Comparison of ENCODE assay signal across 18 cellular contexts in the genomic region with DNA sequence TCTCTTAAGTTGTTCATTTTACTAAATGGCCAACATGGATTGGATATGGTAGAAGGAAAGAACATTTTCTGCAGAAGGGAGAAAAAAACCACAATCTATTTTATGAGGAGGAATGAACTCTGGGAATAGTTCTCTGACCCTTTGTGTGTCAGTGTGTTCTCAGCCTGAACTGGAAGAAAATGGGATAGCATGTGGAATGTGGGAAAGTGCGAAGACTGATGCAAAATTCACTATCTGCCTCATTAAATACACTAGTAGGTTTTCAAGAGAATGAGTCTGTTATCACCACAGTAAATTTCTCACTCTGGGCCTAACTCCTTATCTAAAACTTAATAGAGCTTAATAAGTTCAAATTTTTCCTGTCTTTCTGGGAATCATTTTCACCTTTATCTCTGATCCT. TPM values are rescaled to one million over a fixed set of nuclear protein-coding genes. Genes with fewer than 3 reads are reported as not detected.
DNase-seq lines count a peak whose midpoint lies in the region; ATAC-seq, FAIRE-seq and TF ChIP-seq lines count a peak whose summit lies in the region.
"Had no signal": no experiment of that assay in that cellular context is flagged by ENCODE, and none has a peak within 500 bp of the region (broad histone marks: within the 10 kb centered on the region; RNA-seq: fewer than 3 reads in every experiment).

No MANE protein-coding gene starts in this region.

- H3K4me3 ChIP-seq in liver (ENCODE audit: low read depth in 1 of 3, low read length in 3 of 3) (no peak overlapping the region), HepG2 (replicated peaks in 1 of 3; ENCODE audit: insufficient read depth in 1 of 3, low read depth in 2 of 3, low read length in 3 of 3) (no peak overlapping the region), neutrophil (ENCODE audit: low read depth in 1 of 2, low read length in 1 of 2) (peak overlapping the region; percentile 23 to 44), uterus (no peak overlapping the region)
- H3K4me3 ChIP-seq: tibial nerve had no signal

- H3K4me1 ChIP-seq in liver (ENCODE audit: control insufficient read depth in 4 of 4, insufficient read depth in 4 of 4, low read length in 3 of 4) (peaks cover 2 to 14% (median 6%) of the 10 kb centered on the region in 4 donors), HepG2 (ENCODE audit: insufficient read depth, low read length) (peaks cover 43% of the 10 kb centered on the region), neutrophil (ENCODE audit: control insufficient read depth in 1 of 2, insufficient read depth in 1 of 2, low read depth in 1 of 2, low read length in 1 of 2) (peaks cover 60 to 78% of the 10 kb centered on the region in 2 experiments), uterus (peaks cover 8 to 17% of the 10 kb centered on the region in 2 donors)

- no peaks in the 10 kb centered on the region for H3K9me3 ChIP-seq in liver (ENCODE audit: control insufficient read depth in 4 of 4, low read length in 3 of 4)
- H3K9me3 ChIP-seq in HepG2 (ENCODE audit: low read length) = no peaks in the 10 kb centered on the region
- no peaks in the 10 kb centered on the region for H3K9me3 ChIP-seq in neutrophil
- no peaks in the 10 kb centered on the region for H3K9me3 ChIP-seq in uterus
- H3K9me3 ChIP-seq: tibial nerve had no signal

- in situ Hi-C loops in HepG2 (cut with HindIII; ENCODE audit: extremely low pct_ligation_motif_present, low pct_unique_long_range_greater_than_20kb) = no loop called here

- DNase-seq in HepG2 (ENCODE audit: low spot score) (no peak), epithelial cell of prostate (ENCODE audit: low read depth, low spot score) (no peak), uterus (no peak), substantia nigra (lab: John Stamatoyannopoulos, UW) (no peak), NCI-H748 treated with DMSO at 0.1 percent for 48 hours (lab: John Stamatoyannopoulos, UW) (no peak)
- DNase-seq: ACHN; activated CD4-positive, alpha-beta T cell treated with anti-CD3 and anti-CD28 coated beads, Interleukin-2, amount 10 ng/mL, durations not matched to agents 24 days and 14 days; activated naive CD4-positive, alpha-beta T cell treated with anti-CD3 and anti-CD28 coated beads for 36 hours; CD4-positive, alpha-beta T cell; NCI-H2029 treated with DMSO at 0.1 percent for 48 hours; NCI-H446 treated with DMSO at 0.1 percent for 48 hours had no signal

- H3K27me3 ChIP-seq in liver (ENCODE audit: control insufficient read depth in 4 of 4, insufficient read depth in 4 of 4, low read length in 3 of 4) = no peaks in the 10 kb centered on the region
- no peaks in the 10 kb centered on the region for H3K27me3 ChIP-seq in HepG2 (ENCODE audit: control insufficient read depth in 1 of 2, insufficient read depth in 2 of 2, low read length in 2 of 2)
- no peaks in the 10 kb centered on the region for H3K27me3 ChIP-seq in neutrophil
- no peaks in the 10 kb centered on the region for H3K27me3 ChIP-seq in uterus
- H3K27me3 ChIP-seq: tibial nerve had no signal

- H4K20me1 ChIP-seq in HepG2 (ENCODE audit: insufficient read depth, low read length) = no peaks in the 10 kb centered on the region

- CTCF ChIA-PET in HepG2 (lab: Yijun Ruan, JAX; ENCODE audit: low intra/inter-chr PET ratio, low total read pairs) = no interaction called here

- H3K79me2 ChIP-seq in HepG2 (ENCODE audit: insufficient read depth, low read length) = peaks cover 20% of the 10 kb centered on the region

- FAIRE-seq in HepG2 (lab: Jason Lieb, UNC) = no peak
- FAIRE-seq: colon, endothelial cell of umbilical vein had no signal

- H3K4me2 ChIP-seq in HepG2 (ENCODE audit: low read depth, low read length) = no peak overlapping the region

- ATAC-seq in HepG2 (no peak), HG02885 (IDR thresholded peaks at IDR 0.05; ENCODE audit: poor library complexity, unreplicated experiment) (no peak)
- ATAC-seq: left lobe of liver had no signal

- TF ChIP-seq POLR2A in HepG2 (IDR thresholded peaks at IDR 0.05; ENCODE audit: insufficient read depth in 1 of 2, low read depth in 2 of 2, low read length in 2 of 2) (no peak), uterus (IDR thresholded peaks at IDR 0.05) (no peak)

- H3K36me3 ChIP-seq in liver (ENCODE audit: control insufficient read depth in 4 of 4, insufficient read depth in 3 of 4, low read depth in 1 of 4, low read length in 3 of 4) = peaks cover 0 to 2% (median 0%) of the 10 kb centered on the region in 4 donors
- H3K36me3 ChIP-seq in HepG2 (replicated peaks in 1 of 2; ENCODE audit: control insufficient read depth in 1 of 2, insufficient read depth in 2 of 2, low read length in 2 of 2) = peaks cover 0 to 5% of the 10 kb centered on the region in 2 experiments; a peak in 1 of 5 replicates
- no peaks in the 10 kb centered on the region for H3K36me3 ChIP-seq in neutrophil
- no peaks in the 10 kb centered on the region for H3K36me3 ChIP-seq in uterus
- H3K36me3 ChIP-seq: tibial nerve had no signal

- H2AFZ ChIP-seq in HepG2 (ENCODE audit: low read length) = no peak overlapping the region

- WGBS in liver = 36% methylated on average over 1 of the region's 1 CpG
- 96% methylated on average over 1 of the region's 1 CpG for WGBS in HepG2 (ENCODE audit: low lambda C conversion rate)

- no peak for TF ChIP-seq RAD21 in liver (IDR thresholded peaks at IDR 0.05)
- TF ChIP-seq RAD21 in HepG2 (CRISPR knock-in tag; IDR thresholded peaks at IDR 0.05) = no peak

- TF ChIP-seq EP300 in HepG2 (IDR thresholded peaks at IDR 0.05; ENCODE audit: low read depth in 2 of 2, low read length in 2 of 2) = no peak
- TF ChIP-seq EP300 in HepG2 (CRISPR knock-in tag; IDR thresholded peaks at IDR 0.05; ENCODE audit: borderline replicate concordance) = no peak

- TF ChIP-seq CTCF in liver (IDR thresholded peaks at IDR 0.05; ENCODE audit: low read depth, low read length, missing input control) (no peak), HepG2 (CRISPR knock-in tag; IDR thresholded peaks at IDR 0.05) (no peak), neutrophil (IDR thresholded peaks at IDR 0.05) (no peak), uterus (IDR thresholded peaks at IDR 0.05) (no peak)

- H3K27ac ChIP-seq in liver (ENCODE audit: low read depth in 1 of 2, low read length in 2 of 2) (peak overlapping the region in 1 of 2 donors; percentile 33), HepG2 (ENCODE audit: extremely low read length, insufficient read depth, low read length) (no peak overlapping the region), epithelial cell of prostate (peak overlapping the region; percentile 69), neutrophil (peak overlapping the region; percentile 94), uterus (peak overlapping the region; percentile 73 to 96), substantia nigra (ENCODE audit: low read depth, low read length, poor library complexity, severe bottlenecking) (no peak overlapping the region)

- H3K9ac ChIP-seq in liver (ENCODE audit: low read depth in 1 of 2, low read length in 2 of 2) = no peak overlapping the region
- no peak overlapping the region for H3K9ac ChIP-seq in HepG2 (ENCODE audit: insufficient read depth, low read depth, low read length)

- no TSS peak for BruUV-seq in HepG2 (replicated peaks; lab: Mats Ljungman, UMichigan)

- POLR2A ChIA-PET in HepG2 (lab: Yijun Ruan, JAX) = no interaction called here

- intact Hi-C loops in HepG2 (cut with micrococcal nuclease; ENCODE audit: unreplicated experiment) = no loop called here
- intact Hi-C loops in uterus (cut with DNase I; ENCODE audit: low total_unique reads) = no loop called here

RNA-seq across cellular contexts. Expression of a gene that starts 22.7 kb away (rescaled TPM):
- total RNA-seq in liver (100 to 1,000 TPM in 1 of 2 donors, 10 to 100 TPM in 1; 47.0 to 187 TPM), HepG2 (2016; rRNA removed; fragmentation: Illumina TruSeq; extraction: Trizol) (11.6 and 23.1 TPM in 2 replicates), uterus (10 to 100 TPM; 41.8 to 94.0 (median 69.6) TPM)
- polyA plus RNA-seq in liver (10 to 100 TPM; 24.2 to 50.1 TPM), HepG2 (2011; rRNA removed) (28.6 and 35.6 TPM in 2 replicates)
- 3.4 and 5.7 TPM in 2 replicates for total RNA-seq in HepG2 (2016; cell fraction: cytosol; rRNA removed; fragmentation: Illumina TruSeq; extraction: Trizol; ENCODE audit: low read depth)
- 12.0 and 21.2 TPM in 2 replicates for total RNA-seq in HepG2 (2016; cell fraction: insoluble cytoplasmic fraction; rRNA removed; fragmentation: Illumina TruSeq; extraction: Trizol)
- 3.1 and 3.8 TPM in 2 replicates for total RNA-seq in HepG2 (2016; cell fraction: membrane; rRNA removed; fragmentation: Illumina TruSeq; extraction: Trizol)
- 34.4 and 38.7 TPM in 2 replicates for total RNA-seq in HepG2 (2016; cell fraction: nucleus; rRNA removed; fragmentation: Illumina TruSeq; extraction: Trizol)
- polyA plus RNA-seq in HepG2 (2011; cell fraction: cytosol; rRNA removed) = 8.2 and 21.3 TPM in 2 replicates
- polyA plus RNA-seq in HepG2 (2011; cell fraction: nucleus; rRNA removed) = 37.8 and 49.4 TPM in 2 replicates
- polyA plus RNA-seq in HepG2 (2012) = 22.3 and 27.3 TPM in 2 replicates
- 0.44 and 0.49 TPM in 2 replicates for polyA plus RNA-seq in HepG2 (2016; cell fraction: cytosol; fragmentation: Illumina TruSeq; extraction: Trizol; ENCODE audit: low read depth)
- 3.9 and 4.0 TPM in 2 replicates for polyA plus RNA-seq in HepG2 (2016; cell fraction: insoluble cytoplasmic fraction; fragmentation: Illumina TruSeq; extraction: Trizol; ENCODE audit: low read depth)
- polyA plus RNA-seq in HepG2 (2016; cell fraction: membrane; fragmentation: Illumina TruSeq; extraction: Trizol; ENCODE audit: low read depth) = 0.74 and 0.87 TPM in 2 replicates
- 16.4 and 19.4 TPM in 2 replicates for polyA plus RNA-seq in HepG2 (2016; cell fraction: nucleus; fragmentation: Illumina TruSeq; extraction: Trizol; ENCODE audit: insufficient read depth, low read depth)
- polyA minus RNA-seq in HepG2 (2011; rRNA and poly(A)+ RNA removed; ENCODE audit: low replicate concordance) = 58.0 and 60.0 TPM in 2 replicates
- 32.8 and 74.9 TPM in 2 replicates for polyA minus RNA-seq in HepG2 (2011; cell fraction: cytosol; rRNA and poly(A)+ RNA removed)
- 121 and 200 TPM in 2 replicates for polyA minus RNA-seq in HepG2 (2011; cell fraction: nucleus; rRNA and poly(A)+ RNA removed)

RNA-seq across cellular contexts. Expression of a gene that starts 22.7 kb away (rescaled TPM):
- 10 to 100 TPM; 10.1 to 21.9 TPM for total RNA-seq in liver
- polyA plus RNA-seq in liver = 10 to 100 TPM; 11.0 to 24.6 TPM
- 19.0 and 19.5 TPM in 2 replicates for total RNA-seq in HepG2 (2016; rRNA removed; fragmentation: Illumina TruSeq; extraction: Trizol)
- total RNA-seq in HepG2 (2016; cell fraction: cytosol; rRNA removed; fragmentation: Illumina TruSeq; extraction: Trizol; ENCODE audit: low read depth) = 3.8 and 4.6 TPM in 2 replicates
- 18.5 and 21.4 TPM in 2 replicates for total RNA-seq in HepG2 (2016; cell fraction: insoluble cytoplasmic fraction; rRNA removed; fragmentation: Illumina TruSeq; extraction: Trizol)
- 8.8 and 9.7 TPM in 2 replicates for total RNA-seq in HepG2 (2016; cell fraction: membrane; rRNA removed; fragmentation: Illumina TruSeq; extraction: Trizol)
- 14.0 and 15.7 TPM in 2 replicates for total RNA-seq in HepG2 (2016; cell fraction: nucleus; rRNA removed; fragmentation: Illumina TruSeq; extraction: Trizol)
- 22.7 and 23.9 TPM in 2 replicates for polyA plus RNA-seq in HepG2 (2011; rRNA removed)
- 17.8 and 20.4 TPM in 2 replicates for polyA plus RNA-seq in HepG2 (2011; cell fraction: cytosol; rRNA removed)
- polyA plus RNA-seq in HepG2 (2011; cell fraction: nucleus; rRNA removed) = 15.6 and 17.4 TPM in 2 replicates
- polyA plus RNA-seq in HepG2 (2012) = 15.8 and 20.8 TPM in 2 replicates
- polyA plus RNA-seq in HepG2 (2016; cell fraction: cytosol; fragmentation: Illumina TruSeq; extraction: Trizol; ENCODE audit: low read depth) = 3.3 TPM in 2 replicates
- polyA plus RNA-seq in HepG2 (2016; cell fraction: insoluble cytoplasmic fraction; fragmentation: Illumina TruSeq; extraction: Trizol; ENCODE audit: low read depth) = 19.1 and 19.8 TPM in 2 replicates
- 3.8 and 5.3 TPM in 2 replicates for polyA plus RNA-seq in HepG2 (2016; cell fraction: membrane; fragmentation: Illumina TruSeq; extraction: Trizol; ENCODE audit: low read depth)
- polyA plus RNA-seq in HepG2 (2016; cell fraction: nucleus; fragmentation: Illumina TruSeq; extraction: Trizol; ENCODE audit: insufficient read depth, low read depth) = 17.1 and 20.3 TPM in 2 replicates
- 30.8 and 31.8 TPM in 2 replicates for polyA minus RNA-seq in HepG2 (2011; rRNA and poly(A)+ RNA removed; ENCODE audit: low replicate concordance)
- polyA minus RNA-seq in HepG2 (2011; cell fraction: cytosol; rRNA and poly(A)+ RNA removed) = 14.2 and 15.1 TPM in 2 replicates
- 40.3 and 47.0 TPM in 2 replicates for polyA minus RNA-seq in HepG2 (2011; cell fraction: nucleus; rRNA and poly(A)+ RNA removed)
- 10 to 100 TPM; 16.5 to 35.8 (median 24.6) TPM for total RNA-seq in uterus

Comparison
In these comparisons a context has a peak if more than half of its experiments do, and no peak if none do; other contexts are left out.
1. H3K27ac ChIP-seq: peak in epithelial cell of prostate (single experiment), neutrophil (single experiment) and uterus (2 of 2); none in HepG2 (single experiment) and substantia nigra (single experiment).
2. H3K4me3 ChIP-seq: peak in neutrophil (2 of 2); none in liver (0 of 3), HepG2 (0 of 3) and uterus (0 of 2).